32 cellular contexts compared by ENCODE assay signal in the genomic region with DNA sequence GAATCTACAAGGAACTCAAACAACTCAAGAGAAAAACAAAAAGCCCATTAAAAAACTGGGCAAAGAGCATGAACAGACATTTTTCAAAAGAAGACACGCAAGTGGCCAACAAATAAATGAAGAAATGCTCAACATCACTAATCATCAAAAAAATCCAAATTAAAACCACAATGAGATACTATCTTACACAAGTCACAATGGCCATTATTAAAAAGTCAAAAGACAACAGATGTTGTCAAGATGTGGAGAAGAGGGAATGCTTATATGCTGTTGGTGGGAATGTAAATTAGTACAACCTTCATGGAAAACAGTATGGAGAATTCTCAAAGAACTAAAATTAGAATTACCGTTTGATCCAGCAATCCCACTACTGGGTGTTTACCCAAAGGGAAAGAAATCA. TPM values are rescaled to one million over a fixed set of nuclear protein-coding genes. Genes with fewer than 3 reads are reported as not detected.
"Had no signal": no experiment of that assay in that cellular context is flagged by ENCODE, and none has a peak within 500 bp of the region (broad histone marks: within the 10 kb centered on the region; RNA-seq: fewer than 3 reads in every experiment).

No MANE protein-coding gene starts in this region.

- H3K4me1 ChIP-seq: Peyer's patch, SJSA1 had no signal

- H3K27me3 Mint-ChIP-seq: activated CD8-positive, alpha-beta memory T cell treated with anti-CD3 and anti-CD28 coated beads, Interleukin-2, amount 10 ng/mL, durations not matched to agents 7 days and 5 days; activated naive CD8-positive, alpha-beta T cell; activated T-cell treated with anti-CD3 and anti-CD28 coated beads, Interleukin-2, amount 50 U/mL, for 24 hours; brain; central memory CD8-positive, alpha-beta T cell had no signal

- ATAC-seq: activated CD8-positive, alpha-beta memory T cell treated with anti-CD3 and anti-CD28 coated beads, Interleukin-2, amount 10 ng/mL, durations not matched to agents 7 days and 5 days; SK-N-SH treated with all-trans-retinoic acid at 6 μM for 48 hours had no signal

- DNase-seq: activated CD4-positive, alpha-beta T cell treated with anti-CD3 and anti-CD28 coated beads for 48 hours; activated CD4-positive, alpha-beta T cell treated with anti-CD3 and anti-CD28 coated beads, Interleukin-2, amount 50 U/mL, for 48 hours; activated CD4-positive, CD25-positive, alpha-beta regulatory T cell treated with anti-CD3 and anti-CD28 coated beads, Interleukin-2, amount 50 U/mL, for 72 hours; activated CD8-positive, alpha-beta memory T cell treated with anti-CD3 and anti-CD28 coated beads, Interleukin-2, amount 10 ng/mL, durations not matched to agents 7 days and 5 days; activated effector memory CD4-positive, alpha-beta T cell treated with anti-CD3 and anti-CD28 coated beads, Interleukin-2, amount 50 U/mL, for 16 hours; activated naive CD4-positive, alpha-beta T cell treated with anti-CD3 and anti-CD28 coated beads for 36 hours; activated T-cell treated with anti-CD3 and anti-CD28 coated beads, Interleukin-2, amount 50 U/mL, for 24 hours; amygdala; KBM-7; NCI-H1092; NCI-H1417 treated with DMSO at 0.1 percent for 48 hours; NCI-H1694; NCI-H2029; NCI-H2107; NCI-H2171 treated with DMSO at 0.1 percent for 48 hours; NCI-H226; NCI-H526; NCI-H774; OCI-M1; Peyer's patch; SHP77 had no signal

- H3K27ac Mint-ChIP-seq: activated naive CD4-positive, alpha-beta T cell treated with anti-CD3 and anti-CD28 coated beads for 36 hours; activated naive CD8-positive, alpha-beta T cell; activated T-cell treated with anti-CD3 and anti-CD28 coated beads, Interleukin-2, amount 50 U/mL, for 24 hours; activated T-helper 1 cell treated with anti-CD3 and anti-CD28 coated beads, Interleukin-12 subunit alpha, Interleukin-12 subunit beta, Interleukin-2, Interleukin-4 antibody, amounts not matched to agents 30 ng/mL and 10 ng/mL and 1 ng/mL, durations not matched to agents 14 hours and 24 hours and 36 hours; brain had no signal

- H3K27ac ChIP-seq: Peyer's patch, SJSA1 had no signal

- H3K4me1 Mint-ChIP-seq: brain had no signal

- H3K4me3 Mint-ChIP-seq: activated CD8-positive, alpha-beta memory T cell treated with anti-CD3 and anti-CD28 coated beads, Interleukin-2, amount 10 ng/mL, durations not matched to agents 7 days and 5 days; activated naive CD4-positive, alpha-beta T cell treated with anti-CD3 and anti-CD28 coated beads for 36 hours; activated naive CD8-positive, alpha-beta T cell; activated T-cell treated with anti-CD3 and anti-CD28 coated beads, Interleukin-2, amount 50 U/mL, for 24 hours; activated T-helper 1 cell treated with anti-CD3 and anti-CD28 coated beads, Interleukin-12 subunit alpha, Interleukin-12 subunit beta, Interleukin-2, Interleukin-4 antibody, amounts not matched to agents 30 ng/mL and 10 ng/mL and 1 ng/mL, durations not matched to agents 14 hours and 24 hours and 36 hours; brain; central memory CD8-positive, alpha-beta T cell; T-helper 1 cell treated with Interleukin-12 subunit alpha and Interleukin-12 subunit beta and Interleukin-4 antibody, amounts not matched to agents 30 μg/mL and 1 μg/mL, for 36 hours had no signal

- H3K4me3 ChIP-seq: Peyer's patch, SJSA1 had no signal

- H3K27me3 ChIP-seq: Peyer's patch, SJSA1 had no signal

- H3K9me3 ChIP-seq: Peyer's patch, SJSA1 had no signal

RNA-seq across cellular contexts. Expression of a gene that starts 25.5 kb away (rescaled TPM):
- total RNA-seq: activated CD8-positive, alpha-beta memory T cell treated with anti-CD3 and anti-CD28 coated beads, Interleukin-2, amount 10 ng/mL, durations not matched to agents 7 days and 5 days; activated naive CD4-positive, alpha-beta T cell treated with anti-CD3 and anti-CD28 coated beads for 36 hours; activated T-helper 1 cell treated with anti-CD3 and anti-CD28 coated beads, Interleukin-12 subunit alpha, Interleukin-12 subunit beta, Interleukin-2, Interleukin-4 antibody, amounts not matched to agents 30 ng/mL and 10 ng/mL and 1 ng/mL, durations not matched to agents 14 hours and 24 hours and 36 hours; astrocyte; LHCN-M2; M059J; NCI-H460; Peyer's patch; SJSA1 had no signal
